ENCODE assay signal across 17 cellular contexts in the genomic region with DNA sequence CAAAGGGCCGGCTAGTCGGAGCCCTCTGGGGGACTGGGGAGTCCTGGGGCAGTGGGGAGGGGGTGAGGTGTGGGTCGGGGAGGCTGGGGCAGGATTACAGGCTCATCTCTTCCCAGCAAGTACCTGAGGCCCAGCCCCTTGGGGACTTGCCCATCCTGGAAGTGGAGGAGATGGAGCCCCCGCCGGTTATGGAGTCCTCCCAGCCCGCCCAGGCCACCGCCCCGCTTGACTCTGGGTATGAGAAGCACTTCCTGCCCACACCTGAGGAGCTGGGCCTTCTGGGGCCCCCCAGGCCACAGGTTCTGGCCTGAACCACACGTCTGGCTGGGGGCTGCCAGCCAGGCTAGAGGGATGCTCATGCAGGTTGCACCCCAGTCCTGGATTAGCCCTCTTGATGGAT. TPM values are rescaled to one million over a fixed set of nuclear protein-coding genes. Genes with fewer than 3 reads are reported as not detected.
DNase-seq lines count a peak whose midpoint lies in the region; ATAC-seq and TF ChIP-seq lines count a peak whose summit lies in the region.
"Had no signal": no experiment of that assay in that cellular context is flagged by ENCODE, and none has a peak within 500 bp of the region (broad histone marks: within the 10 kb centered on the region; RNA-seq: fewer than 3 reads in every experiment).

No MANE protein-coding gene starts in this region.

- TF ChIP-seq CTCF in SK-N-SH (IDR thresholded peaks at IDR 0.05): no peak

- peaks cover 8% of the 10 kb centered on the region for H3F3A ChIP-seq in SK-N-SH (replicated peaks; ENCODE audit: insufficient read depth)

- no peaks in the 10 kb centered on the region; a peak in 1 of 4 replicates for H3K4me1 ChIP-seq in SK-N-SH (ENCODE audit: control insufficient read depth in 1 of 2, insufficient read depth in 2 of 2, low read depth in 1 of 2, low read length in 1 of 2)
- H3K4me1 ChIP-seq: Caco-2, HAP-1 had no signal

- H3K4me2 ChIP-seq in SK-N-SH: no peak overlapping the region

- no peaks in the 10 kb centered on the region for H3K27me3 ChIP-seq in SK-N-SH (ENCODE audit: insufficient read depth)

- H4K20me1 ChIP-seq in SK-N-SH (ENCODE audit: insufficient read depth): no peaks in the 10 kb centered on the region

- H3K9me2 ChIP-seq in SK-N-SH: no peaks in the 10 kb centered on the region

- no peak overlapping the region for H3K4me3 ChIP-seq in SK-N-SH (ENCODE audit: low read depth in 2 of 2, low read length in 1 of 2)
- H3K4me3 ChIP-seq: HAP-1 had no signal

- H3K79me2 ChIP-seq in SK-N-SH (ENCODE audit: insufficient read depth): no peaks in the 10 kb centered on the region

- POLR2A ChIA-PET in SK-N-SH (lab: Yijun Ruan, JAX): no interaction called here

- no peaks in the 10 kb centered on the region for H3K36me3 ChIP-seq in SK-N-SH (replicated peaks in 1 of 2; ENCODE audit: control insufficient read depth in 1 of 2, insufficient read depth in 2 of 2, low read length in 1 of 2)

- no peak overlapping the region for H2AFZ ChIP-seq in SK-N-SH (ENCODE audit: low read depth)

- H3K9me3 ChIP-seq in SK-N-SH: no peaks in the 10 kb centered on the region
- H3K9me3 ChIP-seq: HAP-1 had no signal

- peak; percentile 11 for DNase-seq in SK-N-SH
- DNase-seq in stimulated activated naive CD8-positive, alpha-beta T cell treated with anti-CD3 and anti-CD28 coated beads, Interleukin-15, amount 100 ng/mL, for 72 hours: no peak
- DNase-seq in stimulated activated effector memory CD8-positive, alpha-beta T cell treated with anti-CD3 and anti-CD28 coated beads, Interleukin-12 subunit alpha, Interleukin-12 subunit beta, amount 100 ng/mL, for 72 hours (ENCODE audit: low spot score in 2 of 2): no peak
- DNase-seq in SW 1271 (lab: John Stamatoyannopoulos, UW): no peak
- no peak for DNase-seq in NCI-H226
- DNase-seq: Caco-2; CD8-positive, alpha-beta memory T cell; DND-41; GDM1; GOT3 had no signal

- no peak overlapping the region for H3K4me3 Mint-ChIP-seq in stimulated activated naive CD8-positive, alpha-beta T cell treated with anti-CD3 and anti-CD28 coated beads, Interleukin-15, Interleukin-2, amounts not matched to agents 100 ng/mL and 50 ng/mL, for 24 hours
- H3K4me3 Mint-ChIP-seq in stimulated activated naive CD8-positive, alpha-beta T cell treated with anti-CD3 and anti-CD28 coated beads, Interleukin-15, amount 100 ng/mL, for 72 hours: no peak overlapping the region
- no peak overlapping the region for H3K4me3 Mint-ChIP-seq in stimulated activated effector memory CD8-positive, alpha-beta T cell treated with anti-CD3 and anti-CD28 coated beads, Interleukin-12 subunit alpha, Interleukin-12 subunit beta, amount 100 ng/mL, for 72 hours
- H3K4me3 Mint-ChIP-seq: CD14-positive monocyte; CD8-positive, alpha-beta memory T cell; IgD-negative memory B cell had no signal

- CTCF ChIA-PET in SK-N-SH (lab: Yijun Ruan, JAX): interaction anchor here (1.1 to 3.0 kb wide), 6 partner anchors 9 to 171 kb away, joined by 3 to 15 read pairs (median 5); a partner anchor contains a TSS

- TF ChIP-seq EP300 in SK-N-SH (IDR thresholded peaks at IDR 0.05; ENCODE audit: borderline replicate concordance in 1 of 2, low read depth in 1 of 2, low read length in 1 of 2): no peak

- 70% methylated on average over 4 of the region's 9 CpGs for WGBS in SK-N-SH (ENCODE audit: low lambda C conversion rate)

- H3K4me1 Mint-ChIP-seq in stimulated activated naive CD8-positive, alpha-beta T cell treated with anti-CD3 and anti-CD28 coated beads, Interleukin-15, Interleukin-2, amounts not matched to agents 100 ng/mL and 50 ng/mL, for 24 hours (ENCODE audit: low read depth): peaks cover 7% of the 10 kb centered on the region
- peaks cover 21% of the 10 kb centered on the region for H3K4me1 Mint-ChIP-seq in stimulated activated naive CD8-positive, alpha-beta T cell treated with anti-CD3 and anti-CD28 coated beads, Interleukin-15, amount 100 ng/mL, for 72 hours
- peaks cover 28% of the 10 kb centered on the region for H3K4me1 Mint-ChIP-seq in stimulated activated effector memory CD8-positive, alpha-beta T cell treated with anti-CD3 and anti-CD28 coated beads, Interleukin-12 subunit alpha, Interleukin-12 subunit beta, amount 100 ng/mL, for 72 hours

- H3K27ac ChIP-seq in SK-N-SH (ENCODE audit: low read depth in 2 of 2, low read length in 1 of 2): no peak overlapping the region
- H3K27ac ChIP-seq: 22Rv1 had no signal

- no peak for TF ChIP-seq RAD21 in SK-N-SH (IDR thresholded peaks at IDR 0.05; ENCODE audit: low read length)

- peak overlapping the region; percentile 42 for H3K27ac Mint-ChIP-seq in stimulated activated naive CD8-positive, alpha-beta T cell treated with anti-CD3 and anti-CD28 coated beads, Interleukin-15, Interleukin-2, amounts not matched to agents 100 ng/mL and 50 ng/mL, for 24 hours
- peak overlapping the region in 1 of 2 donors; percentile 79 for H3K27ac Mint-ChIP-seq in stimulated activated naive CD8-positive, alpha-beta T cell treated with anti-CD3 and anti-CD28 coated beads, Interleukin-15, amount 100 ng/mL, for 72 hours
- peak overlapping the region; percentile 23 for H3K27ac Mint-ChIP-seq in stimulated activated effector memory CD8-positive, alpha-beta T cell treated with anti-CD3 and anti-CD28 coated beads, Interleukin-12 subunit alpha, Interleukin-12 subunit beta, amount 100 ng/mL, for 72 hours

- no peak for ATAC-seq in SK-N-SH treated with all-trans-retinoic acid at 6 μM for 48 hours
- no peak for ATAC-seq in stimulated activated naive CD8-positive, alpha-beta T cell treated with anti-CD3 and anti-CD28 coated beads, Interleukin-15, amount 100 ng/mL, for 72 hours
- ATAC-seq in stimulated activated effector memory CD8-positive, alpha-beta T cell treated with anti-CD3 and anti-CD28 coated beads, Interleukin-12 subunit alpha, Interleukin-12 subunit beta, amount 100 ng/mL, for 72 hours: no peak

- H3K9me3 Mint-ChIP-seq in stimulated activated naive CD8-positive, alpha-beta T cell treated with anti-CD3 and anti-CD28 coated beads, Interleukin-15, Interleukin-2, amounts not matched to agents 100 ng/mL and 50 ng/mL, for 24 hours: no peaks in the 10 kb centered on the region
- H3K9me3 Mint-ChIP-seq in stimulated activated naive CD8-positive, alpha-beta T cell treated with anti-CD3 and anti-CD28 coated beads, Interleukin-15, amount 100 ng/mL, for 72 hours: peaks cover 0 to 13% of the 10 kb centered on the region in 2 donors
- no peaks in the 10 kb centered on the region for H3K9me3 Mint-ChIP-seq in stimulated activated effector memory CD8-positive, alpha-beta T cell treated with anti-CD3 and anti-CD28 coated beads, Interleukin-12 subunit alpha, Interleukin-12 subunit beta, amount 100 ng/mL, for 72 hours
- H3K9me3 Mint-ChIP-seq: CD8-positive, alpha-beta memory T cell had no signal

- peaks cover 10% of the 10 kb centered on the region for H3K27me3 Mint-ChIP-seq in stimulated activated naive CD8-positive, alpha-beta T cell treated with anti-CD3 and anti-CD28 coated beads, Interleukin-15, Interleukin-2, amounts not matched to agents 100 ng/mL and 50 ng/mL, for 24 hours
- H3K27me3 Mint-ChIP-seq in stimulated activated naive CD8-positive, alpha-beta T cell treated with anti-CD3 and anti-CD28 coated beads, Interleukin-15, amount 100 ng/mL, for 72 hours: peaks cover 4% of the 10 kb centered on the region
- H3K27me3 Mint-ChIP-seq: CD8-positive, alpha-beta memory T cell had no signal

- peaks cover 48% of the 10 kb centered on the region for H3K36me3 Mint-ChIP-seq in stimulated activated naive CD8-positive, alpha-beta T cell treated with anti-CD3 and anti-CD28 coated beads, Interleukin-15, Interleukin-2, amounts not matched to agents 100 ng/mL and 50 ng/mL, for 24 hours (ENCODE audit: low read depth)
- peaks cover 63% of the 10 kb centered on the region for H3K36me3 Mint-ChIP-seq in stimulated activated effector memory CD8-positive, alpha-beta T cell treated with anti-CD3 and anti-CD28 coated beads, Interleukin-12 subunit alpha, Interleukin-12 subunit beta, amount 100 ng/mL, for 72 hours

- no peak overlapping the region for H3K9ac ChIP-seq in SK-N-SH

TF ChIP-seq in SK-N-SH, 30 proteins besides CTCF, POLR2A, EP300 and RAD21 (continues in another document):
- TF ChIP-seq MXI1 (IDR thresholded peaks at IDR 0.05; ENCODE audit: low read depth, low read length): no peak
- TF ChIP-seq, protein P1, sequence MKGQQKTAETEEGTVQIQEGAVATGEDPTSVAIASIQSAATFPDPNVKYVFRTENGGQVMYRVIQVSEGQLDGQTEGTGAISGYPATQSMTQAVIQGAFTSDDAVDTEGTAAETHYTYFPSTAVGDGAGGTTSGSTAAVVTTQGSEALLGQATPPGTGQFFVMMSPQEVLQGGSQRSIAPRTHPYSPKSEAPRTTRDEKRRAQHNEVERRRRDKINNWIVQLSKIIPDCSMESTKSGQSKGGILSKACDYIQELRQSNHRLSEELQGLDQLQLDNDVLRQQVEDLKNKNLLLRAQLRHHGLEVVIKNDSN (IDR thresholded peaks at IDR 0.05; ENCODE audit: borderline replicate concordance, low read depth): no peak
- TF ChIP-seq GATA2 (CRISPR knock-in tag; IDR thresholded peaks at IDR 0.05): no peak

TF ChIP-seq in SK-N-SH treated with all-trans-retinoic acid at 6 μM for 48 hours, 23 proteins besides CTCF, POLR2A, EP300 and RAD21 (continues in another document):
- TF ChIP-seq TOX (CRISPR knock-in tag; IDR thresholded peaks at IDR 0.05; ENCODE audit: borderline replicate concordance): no peak

RNA-seq across cellular contexts. Expression of a gene that starts 9.9 kb away (rescaled TPM):
- polyA plus RNA-seq in SK-N-SH (2012; rRNA removed): 5.2 and 5.5 TPM in 2 replicates
- 4.3 and 5.5 TPM in 2 replicates for polyA plus RNA-seq in SK-N-SH (2012; cell fraction: cytosol; rRNA removed)
- polyA plus RNA-seq in SK-N-SH (2012; cell fraction: nucleus; rRNA removed): 3.1 and 3.6 TPM in 2 replicates
- polyA plus RNA-seq: CD14-positive monocyte; CD8-positive, alpha-beta memory T cell; IgD-negative memory B cell had no signal

RNA-seq across cellular contexts. Expression of a gene that starts 20.4 kb away (rescaled TPM):
- 9.3 TPM in 2 replicates for polyA plus RNA-seq in SK-N-SH (2012; rRNA removed)
- 5.5 and 7.5 TPM in 2 replicates for polyA plus RNA-seq in SK-N-SH (2012; cell fraction: cytosol; rRNA removed)
- 6.4 and 7.6 TPM in 2 replicates for polyA plus RNA-seq in SK-N-SH (2012; cell fraction: nucleus; rRNA removed)

RNA-seq across cellular contexts. Expression of a gene that starts 20.6 kb away (rescaled TPM):
- 1.6 and 2.6 TPM in 2 replicates for polyA plus RNA-seq in SK-N-SH (2012; rRNA removed)
- 2.0 and 2.2 TPM in 2 replicates for polyA plus RNA-seq in SK-N-SH (2012; cell fraction: cytosol; rRNA removed)
- 2.5 and 5.0 TPM in 2 replicates for polyA plus RNA-seq in SK-N-SH (2012; cell fraction: nucleus; rRNA removed)

RNA-seq across cellular contexts. Expression of a gene that starts 24.0 kb away (rescaled TPM):
- not detected in 2 replicates for polyA plus RNA-seq in SK-N-SH (2012; rRNA removed)
- polyA plus RNA-seq in SK-N-SH (2012; cell fraction: cytosol; rRNA removed): not detected in 2 replicates
- not detected in 2 replicates for polyA plus RNA-seq in SK-N-SH (2012; cell fraction: nucleus; rRNA removed)
- polyA plus RNA-seq: BJ; CD14-positive monocyte; CD8-positive, alpha-beta memory T cell had no signal

RNA-seq across cellular contexts. Expression of a gene that starts 33.6 kb away (rescaled TPM):
- polyA plus RNA-seq in SK-N-SH (2012; rRNA removed): not detected in 2 replicates
- polyA plus RNA-seq in SK-N-SH (2012; cell fraction: cytosol; rRNA removed): not detected in 2 replicates
- polyA plus RNA-seq in SK-N-SH (2012; cell fraction: nucleus; rRNA removed): not detected in 2 replicates
- polyA plus RNA-seq: BJ; CD14-positive monocyte; CD8-positive, alpha-beta memory T cell; IgD-negative memory B cell had no signal
